30 cellular contexts compared by ENCODE assay signal in genomic region chr3:52384009-52384761, GRCh38.
"Had no signal": no experiment of that assay in that cellular context is flagged by ENCODE, and none has a peak within 500 bp of the region (broad histone marks: within the 10 kb centered on the region; RNA-seq: fewer than 3 reads in every experiment).

No MANE protein-coding gene starts in this region.

- H3K27me3 Mint-ChIP-seq: effector memory CD8-positive, alpha-beta T cell; naive B cell; stimulated activated naive CD8-positive, alpha-beta T cell treated with anti-CD3 and anti-CD28 coated beads, Interleukin-15, amount 100 ng/mL, for 72 hours had no signal

- H3K4me2 ChIP-seq: hepatocyte had no signal

- DNase-seq: activated CD4-positive, alpha-beta T cell treated with anti-CD3 and anti-CD28 coated beads for 4 hours; activated CD4-positive, alpha-beta T cell treated with anti-CD3 and anti-CD28 coated beads, Interleukin-2, amount 50 U/mL, for 4 hours; activated gamma-delta T cell; activated naive CD4-positive, alpha-beta T cell treated with anti-CD3 and anti-CD28 coated beads, Interleukin-2, amount 50 U/mL, for 16 hours; activated T-cell treated with anti-CD3 and anti-CD28 coated beads for 4 hours; amniotic stem cell; brain microvascular endothelial cell; effector memory CD8-positive, alpha-beta T cell; immature natural killer cell; kidney; left colon; mammary epithelial cell; naive B cell; pancreas; retina; sigmoid colon; small intestine; stimulated activated CD4-positive, alpha-beta T cell treated with anti-CD3 and anti-CD28 coated beads, Interleukin-4, amount 100 ng/mL, for 24 hours; stimulated activated naive CD8-positive, alpha-beta T cell treated with anti-CD3 and anti-CD28 coated beads, Interleukin-15, amount 100 ng/mL, for 72 hours; substantia nigra; upper lobe of left lung had no signal

- H3K4me1 ChIP-seq: gastroesophageal sphincter, pancreas, prostate gland, sigmoid colon, upper lobe of left lung, vagina had no signal

- ATAC-seq: effector memory CD8-positive, alpha-beta T cell; gastroesophageal sphincter; pancreas; stimulated activated effector memory CD8-positive, alpha-beta T cell treated with anti-CD3 and anti-CD28 coated beads, Interleukin-12 subunit alpha, Interleukin-12 subunit beta, amount 100 ng/mL, for 72 hours had no signal

- H3K4me3 Mint-ChIP-seq: effector memory CD8-positive, alpha-beta T cell; immature natural killer cell; mesothelial cell of epicardium; naive B cell; stimulated activated effector memory CD8-positive, alpha-beta T cell treated with anti-CD3 and anti-CD28 coated beads, Interleukin-12 subunit alpha, Interleukin-12 subunit beta, amount 100 ng/mL, for 72 hours; stimulated activated naive CD8-positive, alpha-beta T cell treated with anti-CD3 and anti-CD28 coated beads, Interleukin-15, amount 100 ng/mL, for 72 hours had no signal

- H3K36me3 ChIP-seq: brain microvascular endothelial cell, pancreas, prostate gland, sigmoid colon, vagina had no signal

- FAIRE-seq: astrocyte, kidney, pancreas, small intestine had no signal

- H3K4me1 Mint-ChIP-seq: stimulated activated naive CD8-positive, alpha-beta T cell treated with anti-CD3 and anti-CD28 coated beads, Interleukin-15, amount 100 ng/mL, for 72 hours had no signal

- H3K27ac ChIP-seq: brain microvascular endothelial cell, coronary artery, gastroesophageal sphincter, hepatocyte, pancreas, prostate gland, sigmoid colon, upper lobe of left lung, vagina, VCaP had no signal

- H3K9me3 ChIP-seq: gastroesophageal sphincter, pancreas, prostate gland, sigmoid colon, upper lobe of left lung, vagina had no signal

- H3K27ac Mint-ChIP-seq: effector memory CD8-positive, alpha-beta T cell; immature natural killer cell; mesothelial cell of epicardium had no signal

- H3K27me3 ChIP-seq: brain microvascular endothelial cell, gastroesophageal sphincter, hepatocyte, pancreas, sigmoid colon, upper lobe of left lung, vagina had no signal

- H2AFZ ChIP-seq: hepatocyte had no signal

- H3K4me3 ChIP-seq: coronary artery, gastroesophageal sphincter, hepatocyte, pancreas, prostate gland, sigmoid colon, upper lobe of left lung, vagina had no signal

- H3K79me2 ChIP-seq: hepatocyte had no signal

- H3K36me3 Mint-ChIP-seq: immature natural killer cell; mesothelial cell of epicardium; naive B cell; stimulated activated effector memory CD8-positive, alpha-beta T cell treated with anti-CD3 and anti-CD28 coated beads, Interleukin-12 subunit alpha, Interleukin-12 subunit beta, amount 100 ng/mL, for 72 hours had no signal

- H3K9me3 Mint-ChIP-seq: effector memory CD8-positive, alpha-beta T cell; immature natural killer cell; mesothelial cell of epicardium; naive B cell; stimulated activated effector memory CD8-positive, alpha-beta T cell treated with anti-CD3 and anti-CD28 coated beads, Interleukin-12 subunit alpha, Interleukin-12 subunit beta, amount 100 ng/mL, for 72 hours; stimulated activated naive CD8-positive, alpha-beta T cell treated with anti-CD3 and anti-CD28 coated beads, Interleukin-15, amount 100 ng/mL, for 72 hours had no signal
